In genomic region chr14:79708426-79708825, GRCh38 we compare ENCODE assay signal across 19 cellular contexts.
"Had no signal": no experiment of that assay in that cellular context is flagged by ENCODE, and none has a peak within 500 bp of the region (broad histone marks: within the 10 kb centered on the region; RNA-seq: fewer than 3 reads in every experiment).

No MANE protein-coding gene starts in this region.

- H3K36me3 ChIP-seq: lower lobe of right lung, neural progenitor cell, right atrium auricular region, thoracic aorta, tibial nerve, upper lobe of left lung had no signal

- H3K4me3 Mint-ChIP-seq: natural killer cell; neural progenitor cell; stimulated activated effector memory CD8-positive, alpha-beta T cell treated with anti-CD3 and anti-CD28 coated beads, Interleukin-12 subunit alpha, Interleukin-12 subunit beta, amount 100 ng/mL, for 72 hours had no signal

- H3K9me3 Mint-ChIP-seq: neural progenitor cell had no signal

- H3K4me1 Mint-ChIP-seq: natural killer cell; stimulated activated effector memory CD8-positive, alpha-beta T cell treated with anti-CD3 and anti-CD28 coated beads, Interleukin-12 subunit alpha, Interleukin-12 subunit beta, amount 100 ng/mL, for 72 hours had no signal

- H3K27ac ChIP-seq: lower lobe of right lung, neural progenitor cell, parathyroid adenoma, right atrium auricular region, thoracic aorta, tibial nerve, upper lobe of left lung had no signal

- H3K4me2 ChIP-seq: neural progenitor cell had no signal

- H3K4me1 ChIP-seq: lower lobe of right lung, right atrium auricular region, upper lobe of left lung had no signal

- DNase-seq: dorsolateral prefrontal cortex; effector CD4-positive, alpha-beta T cell; left ventricle myocardium superior; lower lobe of right lung; natural killer cell; stimulated activated CD4-positive, alpha-beta T cell treated with anti-CD3 and anti-CD28 coated beads, Interleukin-2, amount 100 ng/mL, for 24 hours; stimulated activated CD4-positive, alpha-beta T cell treated with anti-CD3 and anti-CD28 coated beads, Interleukin-4, amount 100 ng/mL, for 24 hours; stimulated activated naive CD4-positive, alpha-beta T cell treated with Interleukin-2 at 50 U/mL for 16 hours; upper lobe of left lung had no signal

- FAIRE-seq: colon, frontal cortex had no signal

- H3K27me3 ChIP-seq: dorsolateral prefrontal cortex, neural progenitor cell, right atrium auricular region, tibial nerve, upper lobe of left lung had no signal

- H3K9me3 ChIP-seq: lower lobe of right lung, right atrium auricular region, thoracic aorta, tibial nerve, upper lobe of left lung had no signal

- H3K27ac Mint-ChIP-seq: natural killer cell; neural progenitor cell; progenitor cell of endocrine pancreas; stimulated activated effector memory CD8-positive, alpha-beta T cell treated with anti-CD3 and anti-CD28 coated beads, Interleukin-12 subunit alpha, Interleukin-12 subunit beta, amount 100 ng/mL, for 72 hours had no signal

- ATAC-seq: left ventricle myocardium superior; lower lobe of right lung; natural killer cell; sciatic nerve; stimulated activated effector memory CD8-positive, alpha-beta T cell treated with anti-CD3 and anti-CD28 coated beads, Interleukin-12 subunit alpha, Interleukin-12 subunit beta, amount 100 ng/mL, for 72 hours had no signal

- H3K4me3 ChIP-seq: dorsolateral prefrontal cortex, lower lobe of right lung, neural progenitor cell, right atrium auricular region, thoracic aorta, tibial nerve, upper lobe of left lung had no signal

- H3K36me3 Mint-ChIP-seq: natural killer cell; neural progenitor cell; stimulated activated effector memory CD8-positive, alpha-beta T cell treated with anti-CD3 and anti-CD28 coated beads, Interleukin-12 subunit alpha, Interleukin-12 subunit beta, amount 100 ng/mL, for 72 hours had no signal

- H3K9ac ChIP-seq: neural progenitor cell, parathyroid adenoma had no signal

- H2AFZ ChIP-seq: neural progenitor cell, parathyroid adenoma had no signal
